Comparison of ENCODE assay signal across 1 cellular context in genomic region chr18:13726228-13726971, GRCh38.
A peak's percentile ranks its signal among the peaks of the same experiment; 100 is the strongest.
TF ChIP-seq lines count a peak whose summit lies in the region.

Gene FAM210A, minus strand, starts transcription at chr18:13726558. Its CDS starts 44,481 bp downstream, at chr18:13682077.
Gene RNMT, plus strand, starts transcription at chr18:13726673. Its CDS starts 4,845 bp downstream, at chr18:13731518.

TF ChIP-seq in K562, 482 proteins besides CTCF, POLR2A, EP300 and RAD21 (continued from another document and continues in another):
- TF ChIP-seq CLOCK (CRISPR knock-in tag; IDR thresholded peaks at IDR 0.05; ENCODE audit: borderline replicate concordance) (peak; percentile 48; the same call in 1 of the 2 replicates), ATF3 (IDR thresholded peaks at IDR 0.05) (peak; percentile 91), ATF3 (CRISPR knock-in tag; conservative IDR thresholded peaks at IDR 0.05) (no peak), BMI1 (IDR thresholded peaks at IDR 0.05; ENCODE audit: low read length) (no peak), ZNF780A (CRISPR knock-in tag; IDR thresholded peaks at IDR 0.05) (no peak), ATF6 (CRISPR knock-in tag; IDR thresholded peaks at IDR 0.05) (peak; percentile 36; the same call in 1 of the 2 replicates), HMGN3 (IDR thresholded peaks at IDR 0.05; ENCODE audit: borderline replicate concordance, extremely low read depth, insufficient read length, low read depth, low read length) (peak; percentile 53), NR2C1 (IDR thresholded peaks at IDR 0.05) (peak; percentile 58; the same call in 1 of the 2 replicates), NR2C1 (tag; IDR thresholded peaks at IDR 0.05) (peak; percentile 81), ZNF274 (IDR thresholded peaks at IDR 0.05; ENCODE audit: borderline replicate concordance, low read depth, low read length) (no peak), NR3C1 (CRISPR knock-in tag; IDR thresholded peaks at IDR 0.05) (no peak), HLTF (IDR thresholded peaks at IDR 0.05) (no peak), ID3 (CRISPR knock-in tag; IDR thresholded peaks at IDR 0.05) (no peak), ID3 (tag; IDR thresholded peaks at IDR 0.05) (no peak), THRA (IDR thresholded peaks at IDR 0.05) (no peak), RB1 (IDR thresholded peaks at IDR 0.05; ENCODE audit: low read depth) (peak; percentile 65; the same call in 1 of the 2 replicates), ZNF197 (CRISPR knock-in tag; IDR thresholded peaks at IDR 0.05; ENCODE audit: low read depth) (no peak), ZNF561 (CRISPR knock-in tag; conservative IDR thresholded peaks at IDR 0.05) (no peak), ATF1 (CRISPR knock-in tag; IDR thresholded peaks at IDR 0.05) (peak; percentile 87), ATF1 (tag; IDR thresholded peaks at IDR 0.05) (peak; percentile 99), TEAD4 (IDR thresholded peaks at IDR 0.05; ENCODE audit: low read length) (no peak), TEAD4 (CRISPR knock-in tag; IDR thresholded peaks at IDR 0.05; ENCODE audit: borderline replicate concordance) (no peak), STAG1 (CRISPR knock-in tag; IDR thresholded peaks at IDR 0.05; ENCODE audit: borderline replicate concordance) (no peak), BACH1 (tag; IDR thresholded peaks at IDR 0.05) (no peak; the same call in 1 of the 2 replicates), KLF13 (tag; IDR thresholded peaks at IDR 0.05; ENCODE audit: borderline replicate concordance, low read depth) (peak; percentile 72; the same call in 1 of the 2 replicates), CHCHD3 (CRISPR knock-in tag; IDR thresholded peaks at IDR 0.05) (no peak), THRB (CRISPR knock-in tag; conservative IDR thresholded peaks at IDR 0.05) (no peak), FOXP1 (CRISPR knock-in tag; IDR thresholded peaks at IDR 0.05) (no peak), ZNF212 (CRISPR knock-in tag; IDR thresholded peaks at IDR 0.05) (no peak), SOX6 (IDR thresholded peaks at IDR 0.05) (peak; percentile 41; the same call in 1 of the 2 replicates), ERF (CRISPR knock-in tag; IDR thresholded peaks at IDR 0.05) (peak; percentile 69; the same call in 1 of the 2 replicates), RCOR1 (IDR thresholded peaks at IDR 0.05; ENCODE audit: borderline replicate concordance in 1 of 2, low read depth in 2 of 2, low read length in 2 of 2) (peak in 1 of 2 experiments; percentile 42; a peak in 2 of 4 replicates), CTCFL (IDR thresholded peaks at IDR 0.05; ENCODE audit: borderline replicate concordance, insufficient read depth, low read depth, low read length, poor library complexity, severe bottlenecking) (no peak), CBFA2T3 (IDR thresholded peaks at IDR 0.05) (no peak), CREB1 (IDR thresholded peaks at IDR 0.05) (peak; percentile 97), CREB1 (CRISPR knock-in tag; IDR thresholded peaks at IDR 0.05) (peak; percentile 98), CBX5 (IDR thresholded peaks at IDR 0.05; ENCODE audit: borderline replicate concordance, low read depth) (no peak), SRSF7 (optimal IDR thresholded peaks at IDR 0.05; ENCODE audit: low read depth, low read length) (no peak), NR4A1 (CRISPR knock-in tag; IDR thresholded peaks at IDR 0.05) (no peak), NR4A1 (tag; IDR thresholded peaks at IDR 0.05) (no peak), ETV5 (CRISPR knock-in tag; IDR thresholded peaks at IDR 0.05; ENCODE audit: low read depth) (peak; percentile 93), MLX (CRISPR knock-in tag; conservative IDR thresholded peaks at IDR 0.05) (no peak), SREBF2 (CRISPR knock-in tag; IDR thresholded peaks at IDR 0.05) (no peak), ZKSCAN3 (CRISPR knock-in tag; IDR thresholded peaks at IDR 0.05) (no peak), SRSF9 (IDR thresholded peaks at IDR 0.05; ENCODE audit: borderline replicate concordance, low read depth, low read length) (no peak), EP400 (IDR thresholded peaks at IDR 0.05) (peak; percentile 97), HOXB6 (CRISPR knock-in tag; IDR thresholded peaks at IDR 0.05; ENCODE audit: borderline replicate concordance) (no peak), TRIM25 (IDR thresholded peaks at IDR 0.05; ENCODE audit: borderline replicate concordance) (no peak), CHAMP1 (IDR thresholded peaks at IDR 0.05) (no peak), ELF2 (CRISPR knock-in tag; IDR thresholded peaks at IDR 0.05) (peak; percentile 89), ZBTB2 (IDR thresholded peaks at IDR 0.05) (no peak), MEF2A (IDR thresholded peaks at IDR 0.05; ENCODE audit: control insufficient read depth, low read depth, low read length) (no peak)
